In the genomic region with DNA sequence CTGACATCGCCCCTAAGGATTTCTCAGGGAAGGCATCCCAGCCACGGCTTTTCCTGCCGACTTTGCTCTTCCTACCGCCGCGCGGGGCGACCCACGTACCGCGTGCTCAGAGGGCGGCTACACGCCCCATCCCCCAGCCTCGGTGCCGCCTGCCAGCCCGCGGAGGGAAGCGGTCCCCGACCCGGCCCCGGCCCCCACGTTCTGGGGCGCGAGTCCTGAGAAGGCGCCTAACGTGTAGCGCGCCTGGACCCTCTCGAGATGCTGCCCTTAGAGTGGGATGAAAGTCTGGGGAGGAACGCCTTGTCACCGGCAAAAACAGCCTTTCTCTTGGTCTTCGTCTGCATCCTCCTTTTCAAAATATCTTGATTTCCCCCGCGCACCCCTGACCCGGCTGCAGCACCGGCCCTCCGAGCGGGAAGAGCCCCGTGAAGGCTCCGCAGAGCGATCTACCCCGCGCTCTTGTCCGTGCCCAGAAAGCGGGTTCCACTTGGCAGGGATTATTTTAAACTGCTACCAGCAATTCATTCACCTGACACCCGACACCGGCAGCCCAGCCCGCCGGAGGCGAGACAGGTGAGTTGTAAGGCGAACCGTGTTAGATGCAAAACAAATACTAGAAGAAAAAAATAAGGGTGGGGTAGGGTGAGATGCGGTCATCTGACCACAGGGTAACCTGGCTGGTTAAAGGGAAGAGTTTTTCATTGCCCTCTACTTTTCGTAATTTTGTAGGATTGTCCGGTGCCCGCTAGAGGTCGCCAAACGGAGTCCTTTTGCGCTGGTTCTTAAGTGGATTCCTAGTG, we compare ENCODE assay signal across 8 cellular contexts.
A peak's percentile ranks its signal among the peaks of the same experiment; 100 is the strongest.
DNase-seq lines count a peak whose midpoint lies in the region; ATAC-seq and TF ChIP-seq lines count a peak whose summit lies in the region.

No MANE protein-coding gene starts in this region.

- ATAC-seq in GM18868 (IDR thresholded peaks at IDR 0.05; ENCODE audit: unreplicated experiment) (peak; percentile 63), HG03378 (IDR thresholded peaks at IDR 0.05; ENCODE audit: unreplicated experiment) (peak; percentile 71)

- H3K27ac ChIP-seq in coronary artery: no peak overlapping the region

- TF ChIP-seq CTCF in coronary artery (IDR thresholded peaks at IDR 0.05): peak; percentile 70

- DNase-seq in AG08395 (ENCODE audit: low spot score) (peak; percentile 71), NCI-H345 treated with DMSO at 0.1 percent for 48 hours (lab: John Stamatoyannopoulos, UW; ENCODE audit: unreplicated experiment) (peak; percentile 91), coronary artery (ENCODE audit: low spot score) (no peak), left kidney (ENCODE audit: low read depth, low spot score) (peak; percentile 93)
- DNase-seq in activated CD4-positive, alpha-beta T cell treated with anti-CD3 and anti-CD28 coated beads for 1 hour: peak; percentile 55
- peak; percentile 81 to 84 for DNase-seq in stimulated activated CD4-positive, alpha-beta T cell treated with anti-CD3 and anti-CD28 coated beads, Interleukin-2, amount 100 ng/mL, for 24 hours

- H3K4me3 ChIP-seq in coronary artery: peak overlapping the region; percentile 77
